In genomic region chr22:22892096-22893052, GRCh38 we compare ENCODE assay signal across 14 cellular contexts. TPM values are rescaled to one million over a fixed set of nuclear protein-coding genes. Genes with fewer than 3 reads are reported as not detected.
"Had no signal": no experiment of that assay in that cellular context is flagged by ENCODE, and none has a peak within 500 bp of the region (broad histone marks: within the 10 kb centered on the region; RNA-seq: fewer than 3 reads in every experiment).

No MANE protein-coding gene starts in this region.

- H3K9me3 Mint-ChIP-seq: activated naive CD8-positive, alpha-beta T cell treated with anti-CD3 and anti-CD28 coated beads, Interleukin-2, amount 10 ng/mL, durations not matched to agents 7 days and 5 days; activated T-helper 2 cell treated with anti-CD3 and anti-CD28 coated beads, Interferon-gamma antibody, Interleukin-2, Interleukin-4, amounts not matched to agents 10 μg/mL and 5 μg/mL and 100 μg/mL, durations not matched to agents 14 hours and 24 hours and 36 hours; effector memory CD8-positive, alpha-beta T cell; T-helper 2 cell treated with Interferon-gamma antibody and Interleukin-4, amounts not matched to agents 5 μg/mL and 100 μg/mL, for 36 hours had no signal

- H3K36me3 Mint-ChIP-seq: activated naive CD8-positive, alpha-beta T cell treated with anti-CD3 and anti-CD28 coated beads, Interleukin-2, amount 10 ng/mL, durations not matched to agents 7 days and 5 days had no signal

- H3K4me1 ChIP-seq: foreskin keratinocyte, pancreas, thyroid gland had no signal

- FAIRE-seq: pancreas had no signal

- H3K27ac Mint-ChIP-seq: activated naive CD8-positive, alpha-beta T cell treated with anti-CD3 and anti-CD28 coated beads, Interleukin-2, amount 10 ng/mL, durations not matched to agents 7 days and 5 days; activated T-helper 2 cell treated with anti-CD3 and anti-CD28 coated beads, Interferon-gamma antibody, Interleukin-2, Interleukin-4, amounts not matched to agents 10 μg/mL and 5 μg/mL and 100 μg/mL, durations not matched to agents 14 hours and 24 hours and 36 hours; effector memory CD8-positive, alpha-beta T cell; T-helper 2 cell treated with Interferon-gamma antibody and Interleukin-4, amounts not matched to agents 5 μg/mL and 100 μg/mL, for 36 hours had no signal

- H3K9me3 ChIP-seq: pancreas, thyroid gland had no signal

- H3K4me3 Mint-ChIP-seq: activated naive CD8-positive, alpha-beta T cell treated with anti-CD3 and anti-CD28 coated beads, Interleukin-2, amount 10 ng/mL, durations not matched to agents 7 days and 5 days; effector memory CD8-positive, alpha-beta T cell; T-helper 2 cell treated with Interferon-gamma antibody and Interleukin-4, amounts not matched to agents 5 μg/mL and 100 μg/mL, for 36 hours had no signal

- H3K4me1 Mint-ChIP-seq: activated naive CD8-positive, alpha-beta T cell treated with anti-CD3 and anti-CD28 coated beads, Interleukin-2, amount 10 ng/mL, durations not matched to agents 7 days and 5 days had no signal

- H3K27me3 ChIP-seq: pancreas, thyroid gland had no signal

- H3K27ac ChIP-seq: brain microvascular endothelial cell, foreskin keratinocyte, pancreas, thyroid gland had no signal

- DNase-seq: activated CD4-positive, alpha-beta T cell treated with anti-CD3 and anti-CD28 coated beads, Interleukin-2, amount 50 U/mL, for 1 hour; brain microvascular endothelial cell; effector memory CD8-positive, alpha-beta T cell; foreskin keratinocyte; pancreas; stimulated activated CD4-positive, alpha-beta T cell treated with anti-CD3 and anti-CD28 coated beads, Interleukin-1b, Interleukin-23, amount 100 ng/mL, for 48 hours; thyroid gland had no signal

- H3K36me3 ChIP-seq: brain microvascular endothelial cell, pancreas, thyroid gland had no signal

- H3K4me3 ChIP-seq: pancreas, thyroid gland had no signal

- ATAC-seq: effector memory CD8-positive, alpha-beta T cell; foreskin keratinocyte; pancreas had no signal

RNA-seq across cellular contexts. Expression of gene IGLL5, which starts 4.8 kb away (rescaled TPM):
- total RNA-seq: activated CD8-positive, alpha-beta memory T cell treated with anti-CD3 and anti-CD28 coated beads for 36 hours; activated naive CD8-positive, alpha-beta T cell treated with anti-CD3 and anti-CD28 coated beads, Interleukin-2, amount 10 ng/mL, durations not matched to agents 7 days and 5 days; activated T-helper 2 cell treated with anti-CD3 and anti-CD28 coated beads, Interferon-gamma antibody, Interleukin-2, Interleukin-4, amounts not matched to agents 10 μg/mL and 5 μg/mL and 100 μg/mL, durations not matched to agents 14 hours and 24 hours and 36 hours; foreskin keratinocyte; kidney epithelial cell; lower leg skin; mesenteric fat pad had no signal
- polyA plus RNA-seq: foreskin keratinocyte had no signal
